In genomic region chr4:55184600-55185523, GRCh38 we compare ENCODE assay signal across 8 cellular contexts. TPM values are rescaled to one million over a fixed set of nuclear protein-coding genes. Genes with fewer than 3 reads are reported as not detected.
DNase-seq lines count a peak whose midpoint lies in the region; ATAC-seq, FAIRE-seq and TF ChIP-seq lines count a peak whose summit lies in the region.

No MANE protein-coding gene starts in this region.

- no peaks in the 10 kb centered on the region for H3K36me3 ChIP-seq in left lung

- peak overlapping the region; percentile 53 for H3K27ac ChIP-seq in left lung

- DNase-seq in Right ventricle myocardium inferior (ENCODE audit: missing footprints): no peak
- no peak for DNase-seq in cardiac septum (ENCODE audit: low spot score)
- peak; percentile 58 for DNase-seq in NCI-H146 (lab: John Stamatoyannopoulos, UW)
- DNase-seq in amniotic epithelial cell (ENCODE audit: low read depth): peak; percentile 67
- no peak for DNase-seq in left lung
- no peak for DNase-seq in GM12892 (ENCODE audit: insufficient read length)

- no peak for FAIRE-seq in GM12892 (lab: Jason Lieb, UNC)

- H3K9me3 ChIP-seq in left lung: no peaks in the 10 kb centered on the region

- H3K27me3 ChIP-seq in left lung: no peaks in the 10 kb centered on the region

- ATAC-seq in Right ventricle myocardium inferior: peak; percentile 68
- ATAC-seq in left lung: peak; percentile 61
- no peak for ATAC-seq in GM18873 (IDR thresholded peaks at IDR 0.05; ENCODE audit: low FRiP score, unreplicated experiment)
- no peak for ATAC-seq in HG03159 (IDR thresholded peaks at IDR 0.05; ENCODE audit: unreplicated experiment)

- H3K4me3 ChIP-seq in left lung: no peak overlapping the region

- TF ChIP-seq CTCF in left lung (IDR thresholded peaks at IDR 0.05): peak in 1 of 2 donors; percentile 13

- TF ChIP-seq POLR2A in GM12892 (IDR thresholded peaks at IDR 0.05; ENCODE audit: low read depth, low read length): no peak

- H3K4me1 ChIP-seq in left lung: peaks cover 0 to 5% of the 10 kb centered on the region in 2 donors

- intact Hi-C loops in Right ventricle myocardium inferior (cut with DNase I) (loop anchor here (10.0 kb wide), 1 partner anchor 120 kb away; no protein-coding TSS in a partner anchor), cardiac septum (cut with DNase I) (loop anchor here (5.0 kb wide), 1 partner anchor 137 kb away; no protein-coding TSS in a partner anchor), left lung (cut with DNase I) (no loop called here)

RNA-seq across cellular contexts. Expression of gene KDR, which starts 59.5 kb away (rescaled TPM):
- 23.2 TPM for total RNA-seq in Right ventricle myocardium inferior
- 28.7 TPM for total RNA-seq in cardiac septum
- total RNA-seq in left lung: 10 to 100 TPM; 27.1 to 34.9 TPM
- not detected for polyA plus RNA-seq in GM12892 (2012; ENCODE audit: missing spikeins)

Comparison
In these comparisons a context has a peak if more than half of its experiments do, and no peak if none do; other contexts are left out.
1. ATAC-seq: peak in Right ventricle myocardium inferior (single experiment) and left lung (single experiment); none in GM18873 (single experiment) and HG03159 (single experiment).
2. DNase-seq: peak in NCI-H146 (single experiment) and amniotic epithelial cell (single experiment); none in Right ventricle myocardium inferior (single experiment), cardiac septum (single experiment), left lung (0 of 2) and GM12892 (single experiment).
3. intact Hi-C loops: an anchor here in Right ventricle myocardium inferior (10.0 kb wide) and cardiac septum (5.0 kb wide); none called in left lung.